ENCODE assay signal across 1 cellular context in the genomic region with DNA sequence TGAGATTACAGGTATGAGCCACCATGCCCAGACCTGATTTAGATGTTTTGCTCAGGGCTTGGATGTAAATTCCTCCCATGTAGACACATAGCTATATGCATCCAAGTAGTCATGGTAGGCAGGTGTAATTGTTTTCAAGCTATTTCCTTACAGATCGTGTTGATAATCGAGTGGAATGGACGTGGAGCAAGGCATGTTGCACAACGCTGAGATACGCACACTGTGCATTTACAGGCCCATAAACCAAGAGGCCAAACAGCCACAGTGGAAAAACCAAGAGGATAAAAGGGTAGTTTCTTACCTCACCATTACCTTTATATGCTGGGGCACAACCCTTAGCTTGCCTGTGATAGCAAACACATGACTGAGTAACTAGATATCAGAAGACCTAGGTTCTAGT.
TF ChIP-seq lines count a peak whose summit lies in the region.

No MANE protein-coding gene starts in this region.

TF ChIP-seq in HepG2, 621 proteins besides CTCF, POLR2A, EP300 and RAD21:
- TF ChIP-seq TARDBP (CRISPR knock-in tag; IDR thresholded peaks at IDR 0.05), result no peak
- TF ChIP-seq SNRNP70 (IDR thresholded peaks at IDR 0.05; ENCODE audit: low read depth, low read length), result no peak
- TF ChIP-seq ZNF432 (CRISPR knock-in tag; IDR thresholded peaks at IDR 0.05; ENCODE audit: borderline replicate concordance), result no peak
- 0 out of 4 replicates have a peak, but pooled peaks of 1 of the 2 experiments have one; percentile 2 for TF ChIP-seq MAFK (conservative IDR thresholded peaks at IDR 0.05 in 1 of 2, IDR thresholded peaks at IDR 0.05 in 1 of 2; ENCODE audit: low read length in 2 of 2)
- TF ChIP-seq CEBPB (IDR thresholded peaks at IDR 0.05; ENCODE audit: borderline replicate concordance, low read depth, low read length), result peak; percentile 24; the same call in 1 of the 2 replicates
- TF ChIP-seq, protein P1, sequence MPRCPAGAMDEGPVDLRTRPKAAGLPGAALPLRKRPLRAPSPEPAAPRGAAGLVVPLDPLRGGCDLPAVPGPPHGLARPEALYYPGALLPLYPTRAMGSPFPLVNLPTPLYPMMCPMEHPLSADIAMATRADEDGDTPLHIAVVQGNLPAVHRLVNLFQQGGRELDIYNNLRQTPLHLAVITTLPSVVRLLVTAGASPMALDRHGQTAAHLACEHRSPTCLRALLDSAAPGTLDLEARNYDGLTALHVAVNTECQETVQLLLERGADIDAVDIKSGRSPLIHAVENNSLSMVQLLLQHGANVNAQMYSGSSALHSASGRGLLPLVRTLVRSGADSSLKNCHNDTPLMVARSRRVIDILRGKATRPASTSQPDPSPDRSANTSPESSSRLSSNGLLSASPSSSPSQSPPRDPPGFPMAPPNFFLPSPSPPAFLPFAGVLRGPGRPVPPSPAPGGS (CRISPR knock-in tag; IDR thresholded peaks at IDR 0.05), result no peak
TF ChIP-seq in HepG2: peak in this region for 2.
